ENCODE assay signal across 8 cellular contexts in the genomic region with DNA sequence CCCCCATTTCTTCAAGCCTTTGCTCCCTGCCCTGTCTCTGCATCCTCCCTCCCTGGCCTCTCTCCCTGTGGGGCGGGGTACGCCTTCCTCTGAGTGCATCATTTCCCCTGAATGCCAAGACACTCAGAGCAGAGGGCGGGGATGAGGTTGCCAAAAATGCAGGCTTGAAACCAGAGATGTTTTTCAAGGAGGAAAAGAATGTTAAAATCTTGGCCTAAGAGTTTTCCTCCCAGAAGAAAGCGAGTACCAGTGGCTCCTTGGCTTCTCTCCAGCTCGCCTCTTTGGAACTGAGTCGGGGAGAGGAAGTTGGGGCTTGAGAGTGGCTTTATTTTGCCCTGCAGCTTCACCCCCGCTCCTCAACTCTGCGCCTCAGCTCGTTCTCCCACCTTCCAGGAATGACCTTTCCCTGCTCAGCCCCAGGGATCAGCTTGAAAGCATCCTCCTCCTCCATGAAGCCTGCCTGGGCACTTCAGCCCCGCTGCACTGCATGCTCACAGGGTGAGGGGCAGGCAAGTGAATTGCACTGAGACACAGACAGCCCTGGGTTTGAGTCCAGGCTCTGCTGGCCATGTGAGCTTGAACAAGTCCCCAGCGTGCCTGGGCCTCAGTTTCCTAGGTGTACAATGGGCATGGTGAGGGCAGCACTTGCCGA. TPM values are rescaled to one million over a fixed set of nuclear protein-coding genes. Genes with fewer than 3 reads are reported as not detected.
DNase-seq lines count a peak whose midpoint lies in the region; ATAC-seq and TF ChIP-seq lines count a peak whose summit lies in the region.

No MANE protein-coding gene starts in this region.

- TF ChIP-seq CTCF in AG09319 (IDR thresholded peaks at IDR 0.05; ENCODE audit: low read depth, low read length): no peak

- DNase-seq in AG09319 (ENCODE audit: extremely low read depth, low read depth): peak; percentile 85
- DNase-seq in M059J (ENCODE audit: low read depth): peak; percentile 59
- DNase-seq in dedifferentiated amniotic fluid mesenchymal stem cell (ENCODE audit: extremely low spot score): peak; percentile 93
- DNase-seq in non-pigmented ciliary epithelial cell (ENCODE audit: low read depth): peak; percentile 36
- no peak for DNase-seq in putamen (ENCODE audit: low spot score)
- no peak for DNase-seq in activated CD8-positive, alpha-beta memory T cell treated with anti-CD3 and anti-CD28 coated beads, Interleukin-2, amount 50 U/mL, for 4 hours

- ATAC-seq in HG03045 (IDR thresholded peaks at IDR 0.05; ENCODE audit: unreplicated experiment) (no peak), GM18909 (IDR thresholded peaks at IDR 0.05; ENCODE audit: poor library complexity, unreplicated experiment) (no peak)

RNA-seq across cellular contexts. Expression of a gene that starts 57.5 kb away (rescaled TPM):
- total RNA-seq in M059J (2014; rRNA removed; shearing (Covaris generic)): 0.02 TPM in 1 of 2 replicates, not detected in the other

Comparison
In these comparisons a context has a peak if more than half of its experiments do, and no peak if none do; other contexts are left out.
1. DNase-seq: peak in AG09319 (single experiment), M059J (single experiment), dedifferentiated amniotic fluid mesenchymal stem cell (single experiment) and non-pigmented ciliary epithelial cell (single experiment); none in putamen (single experiment) and activated CD8-positive, alpha-beta memory T cell treated with anti-CD3 and anti-CD28 coated beads, Interleukin-2, amount 50 U/mL, for 4 hours (single experiment).